19 cellular contexts compared by ENCODE assay signal in genomic region chr5:94240064-94240463, GRCh38.
"Had no signal": no experiment of that assay in that cellular context is flagged by ENCODE, and none has a peak within 500 bp of the region (broad histone marks: within the 10 kb centered on the region; RNA-seq: fewer than 3 reads in every experiment).

No MANE protein-coding gene starts in this region.

- DNase-seq: activated T-cell treated with anti-CD3 and anti-CD28 coated beads, Interleukin-2, amount 50 U/mL, for 1 hour; adrenal gland; colonic mucosa; dorsolateral prefrontal cortex; immature natural killer cell; left ventricle myocardium inferior; naive thymus-derived CD8-positive, alpha-beta T cell; ovary; stimulated activated CD4-positive, alpha-beta T cell treated with anti-CD3 and anti-CD28 coated beads, Interleukin-4, amount 100 ng/mL, for 24 hours; stimulated activated naive CD4-positive, alpha-beta T cell treated with Interleukin-2 at 50 U/mL for 16 hours; T-helper 1 cell; tibial artery; WERI-Rb-1 had no signal

- H3K36me3 ChIP-seq: adrenal gland, ascending aorta, breast epithelium, colonic mucosa, left ventricle myocardium inferior, ovary, prostate gland, tibial artery, WERI-Rb-1 had no signal

- H3K27me3 ChIP-seq: adrenal gland, ascending aorta, breast epithelium, colonic mucosa, dorsolateral prefrontal cortex, ovary, tibial artery had no signal

- ATAC-seq: activated naive CD4-positive, alpha-beta T cell treated with anti-CD3 and anti-CD28 coated beads, Interleukin-2, amount 50 U/mL, for 72 hours; activated T-helper 17 cell treated with anti-CD3 and anti-CD28 coated beads, Interleukin-2, amount 50 U/mL, for 72 hours; naive thymus-derived CD8-positive, alpha-beta T cell had no signal

- FAIRE-seq: TTC549 had no signal

- H3K4me3 ChIP-seq: adrenal gland, ascending aorta, breast epithelium, colonic mucosa, dorsolateral prefrontal cortex, left ventricle myocardium inferior, ovary, prostate gland, tibial artery had no signal

- H3K27ac ChIP-seq: ascending aorta, breast epithelium, colonic mucosa, dorsolateral prefrontal cortex, left ventricle myocardium inferior, ovary, prostate gland, tibial artery, WERI-Rb-1 had no signal

- H3K9me3 ChIP-seq: adrenal gland, colonic mucosa, ovary, prostate gland had no signal

- H3K4me1 ChIP-seq: ascending aorta, breast epithelium, colonic mucosa, prostate gland had no signal
